In genomic region chr3:86229086-86229774, GRCh38 we compare ENCODE assay signal across 13 cellular contexts.
DNase-seq lines count a peak whose midpoint lies in the region; ATAC-seq lines count a peak whose summit lies in the region.
"Had no signal": no experiment of that assay in that cellular context is flagged by ENCODE, and none has a peak within 500 bp of the region (broad histone marks: within the 10 kb centered on the region; RNA-seq: fewer than 3 reads in every experiment).

No MANE protein-coding gene starts in this region.

- ATAC-seq in effector memory CD8-positive, alpha-beta T cell (replicated peaks): no peak
- ATAC-seq in HG03565 (IDR thresholded peaks at IDR 0.05; ENCODE audit: unreplicated experiment): no peak
- ATAC-seq: CD8-positive, alpha-beta T cell; HepG2 had no signal

- no peaks in the 10 kb centered on the region for H3K4me1 Mint-ChIP-seq in effector memory CD8-positive, alpha-beta T cell (ENCODE audit: low read depth in 2 of 2)
- H3K4me1 Mint-ChIP-seq: CD14-positive monocyte had no signal

- H3K27me3 Mint-ChIP-seq in effector memory CD8-positive, alpha-beta T cell: no peaks in the 10 kb centered on the region

- DNase-seq in NCI-H226 (peak; percentile 3), glomerular visceral epithelial cell (ENCODE audit: extremely low spot score) (peak; percentile 7), retina (peak; percentile 82), NCI-H446 treated with DMSO at 0.1 percent for 48 hours (lab: John Stamatoyannopoulos, UW) (no peak)
- DNase-seq in effector memory CD8-positive, alpha-beta T cell: no peak
- DNase-seq: Caco-2; CD8-positive, alpha-beta T cell; DMS53; H9 had no signal

- peaks cover 2 to 4% of the 10 kb centered on the region in 2 donors for H3K9me3 Mint-ChIP-seq in effector memory CD8-positive, alpha-beta T cell
- H3K9me3 Mint-ChIP-seq: CD14-positive monocyte, GM23338, H9 had no signal

- H3K36me3 Mint-ChIP-seq in effector memory CD8-positive, alpha-beta T cell (ENCODE audit: insufficient read depth): no peaks in the 10 kb centered on the region
- H3K36me3 Mint-ChIP-seq: CD14-positive monocyte; CD8-positive, alpha-beta T cell had no signal

- H3K27ac Mint-ChIP-seq in effector memory CD8-positive, alpha-beta T cell: no peak overlapping the region
- H3K27ac Mint-ChIP-seq: CD14-positive monocyte; CD8-positive, alpha-beta T cell; GM23338; H9 had no signal

- no peak overlapping the region for H3K4me3 Mint-ChIP-seq in effector memory CD8-positive, alpha-beta T cell
- H3K4me3 Mint-ChIP-seq: CD14-positive monocyte; CD8-positive, alpha-beta T cell; GM23338; H9 had no signal

Comparison
In these comparisons a context has a peak if more than half of its experiments do, and no peak if none do; other contexts are left out.
1. DNase-seq: peak in NCI-H226 (single experiment), glomerular visceral epithelial cell (single experiment) and retina (single experiment); none in effector memory CD8-positive, alpha-beta T cell (0 of 3) and NCI-H446 treated with DMSO at 0.1 percent for 48 hours (single experiment).